9 cellular contexts compared by ENCODE assay signal in the genomic region with DNA sequence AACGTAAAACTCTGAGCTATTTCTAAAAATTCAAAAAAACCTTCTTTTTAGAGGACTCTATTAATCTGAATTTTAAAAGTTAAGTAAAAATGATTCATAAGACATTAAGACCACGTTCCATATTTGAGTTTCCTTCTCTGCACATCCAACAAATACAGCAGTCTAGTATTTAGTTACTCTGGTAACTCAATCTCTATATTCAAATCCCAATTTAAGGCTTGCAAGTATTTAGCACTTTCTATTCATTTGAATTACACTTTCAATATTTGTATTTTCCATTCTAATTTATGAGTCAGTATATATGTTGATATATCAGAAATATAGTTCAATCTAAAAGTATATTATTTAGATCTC. TPM values are rescaled to one million over a fixed set of nuclear protein-coding genes. Genes with fewer than 3 reads are reported as not detected.
DNase-seq lines count a peak whose midpoint lies in the region; ATAC-seq and TF ChIP-seq lines count a peak whose summit lies in the region.
"Had no signal": no experiment of that assay in that cellular context is flagged by ENCODE, and none has a peak within 500 bp of the region (broad histone marks: within the 10 kb centered on the region; RNA-seq: fewer than 3 reads in every experiment).

No MANE protein-coding gene starts in this region.

- CTCF ChIA-PET in T-cell (lab: Charles Lee) = interaction anchor here in 1 of 2 donors (0.6 to 1.0 kb wide), 2 partner anchors 12 to 1326 kb away, joined by 3 to 4 read pairs; no protein-coding TSS in a partner anchor

- ATAC-seq in HG03571 (IDR thresholded peaks at IDR 0.05; ENCODE audit: unreplicated experiment) (peak; percentile 7), thoracic aorta (ENCODE audit: insufficient number of reproducible peaks, low FRiP score, low read depth) (no peak), HG03457 (IDR thresholded peaks at IDR 0.05; ENCODE audit: unreplicated experiment) (no peak), T-cell (replicated peaks in 1 of 4) (no peak)
- ATAC-seq in effector memory CD8-positive, alpha-beta T cell (replicated peaks) = no peak

- no peak for DNase-seq in activated naive CD4-positive, alpha-beta T cell (lab: John Stamatoyannopoulos, UW)
- no peak for DNase-seq in effector memory CD8-positive, alpha-beta T cell
- DNase-seq in thoracic aorta (ENCODE audit: low spot score) (no peak), SIG-M5 treated with dmso at 0.1 percent for 504 hours (lab: John Stamatoyannopoulos, UW; ENCODE audit: unreplicated experiment) (no peak), T-cell (no peak)
- DNase-seq: NCI-H187 treated with DMSO at 0.1 percent for 48 hours had no signal

- H3K9me3 ChIP-seq in thoracic aorta = no peaks in the 10 kb centered on the region

- peaks cover 0 to 8% of the 10 kb centered on the region in 2 donors for H3K4me1 ChIP-seq in thoracic aorta (ENCODE audit: control insufficient read depth in 1 of 2, low read depth in 2 of 2)

- H3K36me3 ChIP-seq in thoracic aorta = no peaks in the 10 kb centered on the region

- no peak overlapping the region for H3K27ac ChIP-seq in thoracic aorta

- no peaks in the 10 kb centered on the region for H3K9me3 Mint-ChIP-seq in activated naive CD4-positive, alpha-beta T cell treated with anti-CD3 and anti-CD28 coated beads, Interleukin-2, amount 50 U/mL, for 24 hours
- H3K9me3 Mint-ChIP-seq in effector memory CD8-positive, alpha-beta T cell = no peaks in the 10 kb centered on the region
- H3K9me3 Mint-ChIP-seq in T-cell = no peaks in the 10 kb centered on the region

- no peaks in the 10 kb centered on the region for H3K27me3 ChIP-seq in thoracic aorta (replicated peaks; ENCODE audit: insufficient read depth)

- H3K4me1 Mint-ChIP-seq in activated naive CD4-positive, alpha-beta T cell treated with anti-CD3 and anti-CD28 coated beads, Interleukin-2, amount 50 U/mL, for 24 hours = peaks cover 64% of the 10 kb centered on the region
- peaks cover 13 to 40% of the 10 kb centered on the region in 2 donors for H3K4me1 Mint-ChIP-seq in effector memory CD8-positive, alpha-beta T cell (ENCODE audit: low read depth in 2 of 2)
- H3K4me1 Mint-ChIP-seq in T-cell = peaks cover 35 to 38% (median 37%) of the 10 kb centered on the region in 3 donors

- no peak for TF ChIP-seq CTCF in thoracic aorta (IDR thresholded peaks at IDR 0.05)

- peaks cover 11% of the 10 kb centered on the region for H3K36me3 Mint-ChIP-seq in activated naive CD4-positive, alpha-beta T cell treated with anti-CD3 and anti-CD28 coated beads, Interleukin-2, amount 50 U/mL, for 24 hours
- H3K36me3 Mint-ChIP-seq in effector memory CD8-positive, alpha-beta T cell (ENCODE audit: insufficient read depth) = no peaks in the 10 kb centered on the region
- H3K36me3 Mint-ChIP-seq in T-cell = peaks cover 7% of the 10 kb centered on the region

- POLR2A ChIA-PET in T-cell (lab: Charles Lee) = interaction anchor here in 1 of 2 donors (1.0 to 2.6 kb wide), 2 partner anchors 10 to 19 kb away, joined by 3 to 7 read pairs; no protein-coding TSS in a partner anchor

- peak overlapping the region; percentile 91 for H3K27ac Mint-ChIP-seq in activated naive CD4-positive, alpha-beta T cell treated with anti-CD3 and anti-CD28 coated beads, Interleukin-2, amount 50 U/mL, for 24 hours
- H3K27ac Mint-ChIP-seq in effector memory CD8-positive, alpha-beta T cell = peak overlapping the region; percentile 24 to 33
- H3K27ac Mint-ChIP-seq in T-cell = peak overlapping the region in 1 of 2 donors; percentile 26

- peak overlapping the region; percentile 40 for H3K4me3 ChIP-seq in thoracic aorta

- no peaks in the 10 kb centered on the region for H3K27me3 Mint-ChIP-seq in activated naive CD4-positive, alpha-beta T cell treated with anti-CD3 and anti-CD28 coated beads, Interleukin-2, amount 50 U/mL, for 24 hours
- H3K27me3 Mint-ChIP-seq in effector memory CD8-positive, alpha-beta T cell = no peaks in the 10 kb centered on the region
- H3K27me3 Mint-ChIP-seq in T-cell = no peaks in the 10 kb centered on the region

- peak overlapping the region; percentile 34 for H3K4me3 Mint-ChIP-seq in activated naive CD4-positive, alpha-beta T cell treated with anti-CD3 and anti-CD28 coated beads, Interleukin-2, amount 50 U/mL, for 24 hours
- H3K4me3 Mint-ChIP-seq in effector memory CD8-positive, alpha-beta T cell = peak overlapping the region; percentile 28 to 52
- H3K4me3 Mint-ChIP-seq in T-cell = peak overlapping the region in 1 of 3 donors; percentile 22

RNA-seq across cellular contexts. Expression of a gene that starts 17.7 kb away (rescaled TPM):
- total RNA-seq in thoracic aorta (10 to 100 TPM in 1 of 2 donors, 1 to 10 TPM in 1; 2.6 to 15.6 TPM), T-cell (10 to 100 TPM; 16.3 to 32.2 (median 20.5) TPM)
